Comparison of ENCODE assay signal across 8 cellular contexts in genomic region chr5:138178516-138179276, GRCh38. TPM values are rescaled to one million over a fixed set of nuclear protein-coding genes. Genes with fewer than 3 reads are reported as not detected.
DNase-seq lines count a peak whose midpoint lies in the region; ATAC-seq and TF ChIP-seq lines count a peak whose summit lies in the region.

Gene BRD8 (minus strand): TSS chr5:138178630. CDS start chr5:138178614, 16 bp downstream.
Gene KIF20A (plus strand): TSS chr5:138179112. CDS start chr5:138179681, 569 bp downstream.

- no peaks in the 10 kb centered on the region for H3K9me3 ChIP-seq in smooth muscle cell (replicated peaks; ENCODE audit: low read depth)

- TF ChIP-seq CTCF in VCaP (conservative IDR thresholded peaks at IDR 0.05) (no peak), cardiac fibroblast (IDR thresholded peaks at IDR 0.05; ENCODE audit: low read depth, low read length) (no peak), smooth muscle cell (IDR thresholded peaks at IDR 0.05; ENCODE audit: borderline replicate concordance, insufficient read depth, poor library complexity, severe bottlenecking) (no peak)

- ATAC-seq in GM18909 (IDR thresholded peaks at IDR 0.05; ENCODE audit: poor library complexity, unreplicated experiment) (peak; percentile 86), HG03159 (IDR thresholded peaks at IDR 0.05; ENCODE audit: unreplicated experiment) (peak; percentile 83)

- no peaks in the 10 kb centered on the region for H3F3A ChIP-seq in smooth muscle cell (ENCODE audit: low read depth)

- H4K20me1 ChIP-seq in smooth muscle cell (ENCODE audit: low read depth): peaks cover 4% of the 10 kb centered on the region

- peak within 1 kb of the TSS; percentile 89 for H3K9ac ChIP-seq in smooth muscle cell (ENCODE audit: low read depth)

- peak within 1 kb of the TSS; percentile 74 to 75 for H3K4me3 ChIP-seq in cardiac fibroblast (replicated peaks in 1 of 2; ENCODE audit: low read depth in 2 of 2, low read length in 2 of 2)
- peak within 1 kb of the TSS; percentile 85 for H3K4me3 ChIP-seq in smooth muscle cell

- H2AFZ ChIP-seq in smooth muscle cell (ENCODE audit: low read depth): peak within 1 kb of the TSS; percentile 89

- peak within 1 kb of the TSS; percentile 87 for H3K4me2 ChIP-seq in smooth muscle cell

- peak within 1 kb of the TSS; percentile 96 for H3K27ac ChIP-seq in VCaP
- peak within 1 kb of the TSS; percentile 83 for H3K27ac ChIP-seq in smooth muscle cell (ENCODE audit: low read depth)

- no peaks in the 10 kb centered on the region for H3K27me3 ChIP-seq in smooth muscle cell (ENCODE audit: low read depth)

- peaks cover 7% of the 10 kb centered on the region for H3K4me1 ChIP-seq in smooth muscle cell (ENCODE audit: low read depth)

- H3K36me3 ChIP-seq in smooth muscle cell (ENCODE audit: low read depth): peaks cover 4% of the 10 kb centered on the region

- peaks cover 42% of the 10 kb centered on the region for H3K79me2 ChIP-seq in smooth muscle cell (ENCODE audit: low read depth)

- WGBS in smooth muscle cell (ENCODE audit: low lambda C conversion rate): under 1% methylated on average over 41 of the region's 41 CpGs

- DNase-seq in AG08396 (ENCODE audit: low spot score): peak; percentile 95
- DNase-seq in NCI-H2227 (lab: John Stamatoyannopoulos, UW; ENCODE audit: unreplicated experiment): peak; percentile 94
- peak; percentile 96 to 98 for DNase-seq in cardiac fibroblast (ENCODE audit: low read depth in 2 of 2)
- DNase-seq in iPS-NIHi7 (ENCODE audit: extremely low spot score): peak; percentile 94
- peak; percentile 63 for DNase-seq in smooth muscle cell (lab: John Stamatoyannopoulos, UW; ENCODE audit: unreplicated experiment)

RNA-seq across cellular contexts. Expression of gene BRD8, which starts in this region (rescaled TPM):
- 24.2 and 25.1 TPM in 2 replicates for total RNA-seq in smooth muscle cell
- polyA plus RNA-seq in smooth muscle cell: 34.3 and 41.2 TPM in 2 replicates

RNA-seq across cellular contexts. Expression of gene KIF20A, which starts in this region (rescaled TPM):
- 8.8 and 10.7 TPM in 2 replicates for total RNA-seq in smooth muscle cell
- 7.8 and 9.4 TPM in 2 replicates for polyA plus RNA-seq in smooth muscle cell

Comparison
In these comparisons a context has a peak if more than half of its experiments do, and no peak if none do; other contexts are left out.
1. Peak in every context shown above with its lines: DNase-seq, ATAC-seq, H3K4me3 ChIP-seq and H3K27ac ChIP-seq.